1 cellular context compared by ENCODE assay signal in genomic region chr10:94344522-94345122, GRCh38.
TF ChIP-seq lines count a peak whose summit lies in the region.

No MANE protein-coding gene starts in this region.

TF ChIP-seq in GM12878, 131 proteins besides CTCF, POLR2A, EP300 and RAD21 (continued from another document and continues in another):
- TF ChIP-seq RELB (IDR thresholded peaks at IDR 0.05; ENCODE audit: low read depth) (peak; percentile 62; the same call in 1 of the 2 replicates), SPI1 (IDR thresholded peaks at IDR 0.05; ENCODE audit: borderline replicate concordance, insufficient read depth, low read depth, low read length) (peak; percentile 93), ATF2 (IDR thresholded peaks at IDR 0.05; ENCODE audit: low read length) (peak; percentile 69), PRDM15 (CRISPR knock-in tag; IDR thresholded peaks at IDR 0.05) (no peak), MXI1 (IDR thresholded peaks at IDR 0.05; ENCODE audit: low read depth, low read length) (peak; percentile 51), STAT3 (IDR thresholded peaks at IDR 0.05; ENCODE audit: low read depth, low read length) (0 out of 2 replicates have a peak, but pooled peaks have one; percentile 21), FOS (IDR thresholded peaks at IDR 0.05; ENCODE audit: borderline replicate concordance, extremely low read depth, insufficient read length) (no peak), IKZF2 (IDR thresholded peaks at IDR 0.05) (peak in 1 of 2 experiments; percentile 34; a peak in 2 of 4 replicates), ASH2L (IDR thresholded peaks at IDR 0.05; ENCODE audit: borderline replicate concordance, low read depth) (0 out of 2 replicates have a peak, but pooled peaks have one; percentile 65), RBBP5 (conservative IDR thresholded peaks at IDR 0.05) (no peak), SMARCA5 (IDR thresholded peaks at IDR 0.05) (0 out of 2 replicates have a peak, but pooled peaks have one; percentile 56), ZNF384 (IDR thresholded peaks at IDR 0.05; ENCODE audit: borderline replicate concordance, low read depth, low read length) (peak; percentile 71; the same call in 1 of the 2 replicates), CBX5 (IDR thresholded peaks at IDR 0.05; ENCODE audit: low read depth) (no peak), RB1 (IDR thresholded peaks at IDR 0.05; ENCODE audit: borderline replicate concordance) (no peak), CREM (IDR thresholded peaks at IDR 0.05; ENCODE audit: low read depth) (0 out of 2 replicates have a peak, but pooled peaks have one; percentile 35), CHD4 (IDR thresholded peaks at IDR 0.05) (no peak), CHD2 (IDR thresholded peaks at IDR 0.05; ENCODE audit: borderline replicate concordance, low read depth, low read length) (peak; percentile 67; the same call in 1 of the 2 replicates), RCOR1 (conservative IDR thresholded peaks at IDR 0.05; ENCODE audit: low read depth, low read length) (peak; percentile 68; the same call in 1 of the 2 replicates), NBN (IDR thresholded peaks at IDR 0.05) (peak; percentile 55; the same call in 1 of the 2 replicates), MLLT1 (IDR thresholded peaks at IDR 0.05) (0 out of 2 replicates have a peak, but pooled peaks have one; percentile 39), MEF2B (IDR thresholded peaks at IDR 0.05; ENCODE audit: partially characterized antibody, poor library complexity, severe bottlenecking) (peak; percentile 40), SMAD1 (IDR thresholded peaks at IDR 0.05; ENCODE audit: low read depth, partially characterized antibody) (no peak), SMC3 (IDR thresholded peaks at IDR 0.05; ENCODE audit: borderline replicate concordance, low read length) (no peak), ZBTB11 (CRISPR knock-in tag; IDR thresholded peaks at IDR 0.05) (no peak), TBL1XR1 (IDR thresholded peaks at IDR 0.05; ENCODE audit: low read depth, low read length) (no peak; the same call in none of the 2 replicates)
- TF ChIP-seq, protein P1, sequence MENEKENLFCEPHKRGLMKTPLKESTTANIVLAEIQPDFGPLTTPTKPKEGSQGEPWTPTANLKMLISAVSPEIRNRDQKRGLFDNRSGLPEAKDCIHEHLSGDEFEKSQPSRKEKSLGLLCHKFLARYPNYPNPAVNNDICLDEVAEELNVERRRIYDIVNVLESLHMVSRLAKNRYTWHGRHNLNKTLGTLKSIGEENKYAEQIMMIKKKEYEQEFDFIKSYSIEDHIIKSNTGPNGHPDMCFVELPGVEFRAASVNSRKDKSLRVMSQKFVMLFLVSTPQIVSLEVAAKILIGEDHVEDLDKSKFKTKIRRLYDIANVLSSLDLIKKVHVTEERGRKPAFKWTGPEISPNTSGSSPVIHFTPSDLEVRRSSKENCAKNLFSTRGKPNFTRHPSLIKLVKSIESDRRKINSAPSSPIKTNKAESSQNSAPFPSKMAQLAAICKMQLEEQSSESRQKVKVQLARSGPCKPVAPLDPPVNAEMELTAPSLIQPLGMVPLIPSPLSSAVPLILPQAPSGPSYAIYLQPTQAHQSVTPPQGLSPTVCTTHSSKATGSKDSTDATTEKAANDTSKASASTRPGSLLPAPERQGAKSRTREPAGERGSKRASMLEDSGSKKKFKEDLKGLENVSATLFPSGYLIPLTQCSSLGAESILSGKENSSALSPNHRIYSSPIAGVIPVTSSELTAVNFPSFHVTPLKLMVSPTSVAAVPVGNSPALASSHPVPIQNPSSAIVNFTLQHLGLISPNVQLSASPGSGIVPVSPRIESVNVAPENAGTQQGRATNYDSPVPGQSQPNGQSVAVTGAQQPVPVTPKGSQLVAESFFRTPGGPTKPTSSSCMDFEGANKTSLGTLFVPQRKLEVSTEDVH (IDR thresholded peaks at IDR 0.05; ENCODE audit: low read depth, partially characterized antibody), result no peak
- TF ChIP-seq, protein P2, sequence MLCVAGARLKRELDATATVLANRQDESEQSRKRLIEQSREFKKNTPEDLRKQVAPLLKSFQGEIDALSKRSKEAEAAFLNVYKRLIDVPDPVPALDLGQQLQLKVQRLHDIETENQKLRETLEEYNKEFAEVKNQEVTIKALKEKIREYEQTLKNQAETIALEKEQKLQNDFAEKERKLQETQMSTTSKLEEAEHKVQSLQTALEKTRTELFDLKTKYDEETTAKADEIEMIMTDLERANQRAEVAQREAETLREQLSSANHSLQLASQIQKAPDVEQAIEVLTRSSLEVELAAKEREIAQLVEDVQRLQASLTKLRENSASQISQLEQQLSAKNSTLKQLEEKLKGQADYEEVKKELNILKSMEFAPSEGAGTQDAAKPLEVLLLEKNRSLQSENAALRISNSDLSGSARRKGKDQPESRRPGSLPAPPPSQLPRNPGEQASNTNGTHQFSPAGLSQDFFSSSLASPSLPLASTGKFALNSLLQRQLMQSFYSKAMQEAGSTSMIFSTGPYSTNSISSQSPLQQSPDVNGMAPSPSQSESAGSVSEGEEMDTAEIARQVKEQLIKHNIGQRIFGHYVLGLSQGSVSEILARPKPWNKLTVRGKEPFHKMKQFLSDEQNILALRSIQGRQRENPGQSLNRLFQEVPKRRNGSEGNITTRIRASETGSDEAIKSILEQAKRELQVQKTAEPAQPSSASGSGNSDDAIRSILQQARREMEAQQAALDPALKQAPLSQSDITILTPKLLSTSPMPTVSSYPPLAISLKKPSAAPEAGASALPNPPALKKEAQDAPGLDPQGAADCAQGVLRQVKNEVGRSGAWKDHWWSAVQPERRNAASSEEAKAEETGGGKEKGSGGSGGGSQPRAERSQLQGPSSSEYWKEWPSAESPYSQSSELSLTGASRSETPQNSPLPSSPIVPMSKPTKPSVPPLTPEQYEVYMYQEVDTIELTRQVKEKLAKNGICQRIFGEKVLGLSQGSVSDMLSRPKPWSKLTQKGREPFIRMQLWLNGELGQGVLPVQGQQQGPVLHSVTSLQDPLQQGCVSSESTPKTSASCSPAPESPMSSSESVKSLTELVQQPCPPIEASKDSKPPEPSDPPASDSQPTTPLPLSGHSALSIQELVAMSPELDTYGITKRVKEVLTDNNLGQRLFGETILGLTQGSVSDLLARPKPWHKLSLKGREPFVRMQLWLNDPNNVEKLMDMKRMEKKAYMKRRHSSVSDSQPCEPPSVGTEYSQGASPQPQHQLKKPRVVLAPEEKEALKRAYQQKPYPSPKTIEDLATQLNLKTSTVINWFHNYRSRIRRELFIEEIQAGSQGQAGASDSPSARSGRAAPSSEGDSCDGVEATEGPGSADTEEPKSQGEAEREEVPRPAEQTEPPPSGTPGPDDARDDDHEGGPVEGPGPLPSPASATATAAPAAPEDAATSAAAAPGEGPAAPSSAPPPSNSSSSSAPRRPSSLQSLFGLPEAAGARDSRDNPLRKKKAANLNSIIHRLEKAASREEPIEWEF (IDR thresholded peaks at IDR 0.05; ENCODE audit: insufficient replicate concordance, low read depth, low read length), result peak; percentile 20
- TF ChIP-seq, protein P3, sequence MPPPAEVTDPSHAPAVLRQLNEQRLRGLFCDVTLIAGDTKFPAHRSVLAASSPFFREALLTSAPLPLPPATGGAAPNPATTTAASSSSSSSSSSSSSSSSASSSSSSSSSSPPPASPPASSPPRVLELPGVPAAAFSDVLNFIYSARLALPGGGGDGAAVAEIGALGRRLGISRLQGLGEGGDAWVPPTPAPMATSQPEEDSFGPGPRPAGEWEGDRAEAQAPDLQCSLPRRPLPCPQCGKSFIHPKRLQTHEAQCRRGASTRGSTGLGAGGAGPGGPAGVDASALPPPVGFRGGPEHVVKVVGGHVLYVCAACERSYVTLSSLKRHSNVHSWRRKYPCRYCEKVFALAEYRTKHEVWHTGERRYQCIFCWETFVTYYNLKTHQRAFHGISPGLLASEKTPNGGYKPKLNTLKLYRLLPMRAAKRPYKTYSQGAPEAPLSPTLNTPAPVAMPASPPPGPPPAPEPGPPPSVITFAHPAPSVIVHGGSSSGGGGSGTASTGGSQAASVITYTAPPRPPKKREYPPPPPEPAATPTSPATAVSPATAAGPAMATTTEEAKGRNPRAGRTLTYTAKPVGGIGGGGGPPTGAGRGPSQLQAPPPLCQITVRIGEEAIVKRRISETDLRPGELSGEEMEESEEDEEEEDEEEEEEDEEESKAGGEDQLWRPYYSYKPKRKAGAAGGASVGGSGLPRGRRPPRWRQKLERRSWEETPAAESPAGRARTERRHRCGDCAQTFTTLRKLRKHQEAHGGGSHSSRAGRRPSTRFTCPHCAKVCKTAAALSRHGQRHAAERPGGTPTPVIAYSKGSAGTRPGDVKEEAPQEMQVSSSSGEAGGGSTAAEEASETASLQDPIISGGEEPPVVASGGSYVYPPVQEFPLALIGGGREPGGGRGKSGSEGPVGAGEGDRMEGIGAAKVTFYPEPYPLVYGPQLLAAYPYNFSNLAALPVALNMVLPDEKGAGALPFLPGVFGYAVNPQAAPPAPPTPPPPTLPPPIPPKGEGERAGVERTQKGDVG (CRISPR knock-in tag; IDR thresholded peaks at IDR 0.05), result no peak
